ENCODE assay signal across 16 cellular contexts in the genomic region with DNA sequence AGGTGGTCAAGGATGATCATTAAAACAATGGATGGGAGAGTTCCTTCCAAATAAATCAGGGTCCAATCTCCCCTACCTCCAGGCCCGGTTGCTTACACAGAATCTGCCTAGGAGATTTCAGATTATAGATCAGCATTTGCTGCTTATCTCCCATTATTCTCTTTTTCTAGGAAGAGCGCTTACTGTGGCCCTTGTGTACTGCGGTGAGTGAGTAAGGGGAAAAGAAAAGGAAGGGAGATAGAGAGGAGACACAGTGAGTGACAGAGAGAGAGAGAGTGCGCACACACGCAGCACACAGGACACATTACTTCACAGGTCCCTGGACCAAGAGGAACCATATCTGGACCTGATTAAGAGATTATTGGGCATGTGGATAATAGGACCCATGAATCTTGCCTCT. TPM values are rescaled to one million over a fixed set of nuclear protein-coding genes. Genes with fewer than 3 reads are reported as not detected.
DNase-seq lines count a peak whose midpoint lies in the region; ATAC-seq and TF ChIP-seq lines count a peak whose summit lies in the region.
"Had no signal": no experiment of that assay in that cellular context is flagged by ENCODE, and none has a peak within 500 bp of the region (broad histone marks: within the 10 kb centered on the region; RNA-seq: fewer than 3 reads in every experiment).

No MANE protein-coding gene starts in this region.

- no peak for DNase-seq in GM23338 (ENCODE audit: low spot score)
- no peak for DNase-seq in mesendoderm
- DNase-seq in OCI-LY7 (ENCODE audit: low spot score): no peak
- no peak for DNase-seq in upper lobe of left lung
- DNase-seq: AML-193, DMS79 treated with DMSO at 0.1 percent for 48 hours, HFFc6, NCI-H1417, NCI-H187, NCI-H2227 treated with DMSO at 0.1 percent for 48 hours, NCI-H524, NCI-H82 had no signal

- CTCF ChIA-PET in OCI-LY7 (lab: Charles Lee; ENCODE audit: unreplicated experiment): interaction anchor here (0.6 kb wide), 1 partner anchor 69 kb away, joined by 3 read pairs; no protein-coding TSS in a partner anchor

- no peak overlapping the region for H3K18ac ChIP-seq in mesendoderm (ENCODE audit: low read length)

- H2BK15ac ChIP-seq in mesendoderm (replicated peaks; ENCODE audit: low read depth): no peak overlapping the region

- H3K4ac ChIP-seq in mesendoderm (ENCODE audit: low read depth, low read length): no peak overlapping the region

- H3K4me3 ChIP-seq in GM23338 (no peak overlapping the region), Loucy (ENCODE audit: low read length, poor library complexity, severe bottlenecking) (peak overlapping the region; percentile 15), mesendoderm (ENCODE audit: low read length) (no peak overlapping the region), OCI-LY7 (ENCODE audit: low read depth, low read length, poor library complexity, severe bottlenecking) (no peak overlapping the region), upper lobe of left lung (no peak overlapping the region)

- H4K20me1 ChIP-seq in GM23338 (replicated peaks; ENCODE audit: insufficient read depth) (peaks cover 5% of the 10 kb centered on the region; the same call in 1 of the 2 replicates), Loucy (ENCODE audit: insufficient read depth, low read length, poor library complexity, severe bottlenecking) (peaks cover 92% of the 10 kb centered on the region), OCI-LY7 (ENCODE audit: insufficient read depth, low read length) (peaks cover 20% of the 10 kb centered on the region; the same call in 1 of the 2 replicates)

- no peak overlapping the region for H2BK120ac ChIP-seq in mesendoderm (ENCODE audit: low read depth, low read length)

- no CpG with 5 or more reads among the region's 5 CpGs for WGBS in mesendoderm (ENCODE audit: extremely low coverage, insufficient coverage, low lambda C conversion rate)
- 91 to 95% methylated on average over 5 of the region's 5 CpGs for WGBS in upper lobe of left lung, 2 donors

- H3K36me3 ChIP-seq in GM23338 (ENCODE audit: insufficient read depth) (no peaks in the 10 kb centered on the region), Loucy (ENCODE audit: insufficient read depth, low read length) (no peaks in the 10 kb centered on the region), mesendoderm (ENCODE audit: control insufficient read depth, insufficient read depth, low read length) (no peaks in the 10 kb centered on the region), OCI-LY7 (ENCODE audit: insufficient read depth, low read length) (peaks cover 41% of the 10 kb centered on the region), upper lobe of left lung (peaks cover 0 to 3% (median 0%) of the 10 kb centered on the region in 4 donors)

- no peak overlapping the region for H2BK5ac ChIP-seq in mesendoderm (ENCODE audit: low read length)

- no peaks in the 10 kb centered on the region for H3K9me3 Mint-ChIP-seq in GM23338
- H3K9me3 Mint-ChIP-seq: HFFc6 had no signal

- no peak overlapping the region for H4K8ac ChIP-seq in mesendoderm (ENCODE audit: low read depth, low read length)

- intact Hi-C loops in OCI-LY7 (cut with micrococcal nuclease; ENCODE audit: unreplicated experiment): no loop called here

- H3K27ac ChIP-seq in GM23338 (ENCODE audit: low read depth) (no peak overlapping the region), mesendoderm (ENCODE audit: low read depth, low read length) (peak overlapping the region; percentile 62), OCI-LY7 (ENCODE audit: low read depth, low read length, poor library complexity, severe bottlenecking) (no peak overlapping the region), upper lobe of left lung (no peak overlapping the region)
- H3K27ac ChIP-seq: C4-2B, KMS-11 had no signal

- H2AK5ac ChIP-seq in mesendoderm (ENCODE audit: low read length): no peak overlapping the region

- H3K27me3 ChIP-seq in GM23338 (ENCODE audit: insufficient read depth) (no peaks in the 10 kb centered on the region), Loucy (ENCODE audit: insufficient read depth, low read length, poor library complexity, severe bottlenecking) (no peaks in the 10 kb centered on the region), mesendoderm (ENCODE audit: insufficient read depth, low read length, poor library complexity) (no peaks in the 10 kb centered on the region), upper lobe of left lung (no peaks in the 10 kb centered on the region)

- H3K27me3 Mint-ChIP-seq in GM23338 (ENCODE audit: insufficient read depth, low read depth, poor library complexity): peaks cover 5% of the 10 kb centered on the region

- H3K79me1 ChIP-seq in mesendoderm (ENCODE audit: low read length): peaks cover 4% of the 10 kb centered on the region

- H2AFZ ChIP-seq in GM23338 (no peak overlapping the region), Loucy (ENCODE audit: low read length) (no peak overlapping the region), OCI-LY7 (ENCODE audit: low read length) (no peak overlapping the region)

- POLR2A ChIA-PET in OCI-LY7 (lab: Charles Lee): no interaction called here

- H3F3A ChIP-seq in GM23338 (replicated peaks; ENCODE audit: low read depth) (0 out of 2 replicates have a peak, but pooled peaks cover 2% of the 10 kb centered on the region), Loucy (ENCODE audit: low read depth) (no peaks in the 10 kb centered on the region)

- H3K9me3 ChIP-seq in Loucy (ENCODE audit: insufficient read depth, low read depth, low read length) (no peaks in the 10 kb centered on the region), OCI-LY7 (ENCODE audit: low read length) (no peaks in the 10 kb centered on the region), upper lobe of left lung (no peaks in the 10 kb centered on the region)

- no peak overlapping the region for H3K23ac ChIP-seq in mesendoderm (ENCODE audit: low read length)

- H3K9ac ChIP-seq in Loucy (ENCODE audit: low read depth, low read length, poor library complexity, severe bottlenecking) (peak overlapping the region; percentile 14), mesendoderm (ENCODE audit: low read length) (no peak overlapping the region)
- H3K9ac ChIP-seq: KMS-11 had no signal

- no peak for TF ChIP-seq POLR2A in upper lobe of left lung (IDR thresholded peaks at IDR 0.05)

- no peak for TF ChIP-seq CTCF in GM23338 (conservative IDR thresholded peaks at IDR 0.05; ENCODE audit: low read depth in 2 of 2)
- TF ChIP-seq CTCF in Loucy (conservative IDR thresholded peaks at IDR 0.05; ENCODE audit: low read length): no peak
- TF ChIP-seq CTCF in OCI-LY7 (conservative IDR thresholded peaks at IDR 0.05; ENCODE audit: low read length): no peak
- no peak for TF ChIP-seq CTCF in upper lobe of left lung (IDR thresholded peaks at IDR 0.05)

- no TSS peak for BruUV-seq in OCI-LY7 (replicated peaks; lab: Mats Ljungman, UMichigan)

- peak overlapping the region; percentile 44; the same call in 1 of the 2 replicates for H3K27ac Mint-ChIP-seq in GM23338
- H3K27ac Mint-ChIP-seq: HFFc6 had no signal

- H3K4me1 Mint-ChIP-seq in GM23338: peaks cover 50% of the 10 kb centered on the region

- H3K79me2 ChIP-seq in GM23338 (replicated peaks; ENCODE audit: insufficient read depth) (peaks cover 100% of the 10 kb centered on the region), Loucy (ENCODE audit: insufficient read depth, low read length) (peaks cover 98% of the 10 kb centered on the region), mesendoderm (ENCODE audit: control insufficient read depth, insufficient read depth, low read length) (peaks cover 56% of the 10 kb centered on the region), OCI-LY7 (ENCODE audit: insufficient read depth, low read depth, low read length) (peaks cover 98% of the 10 kb centered on the region)

- no peaks in the 10 kb centered on the region for H3K9me2 ChIP-seq in GM23338 (ENCODE audit: insufficient read depth)
- no peaks in the 10 kb centered on the region for H3K9me2 ChIP-seq in Loucy (replicated peaks; ENCODE audit: low read depth, low read length)
- H3K9me2 ChIP-seq in OCI-LY7 (ENCODE audit: insufficient read depth, low read length): no peaks in the 10 kb centered on the region

- H3K36me3 Mint-ChIP-seq in GM23338 (ENCODE audit: low read depth): peaks cover 4% of the 10 kb centered on the region; the same call in 1 of the 3 replicates

- H3K4me2 ChIP-seq in GM23338 (no peak overlapping the region), Loucy (ENCODE audit: low read depth, low read length, poor library complexity, severe bottlenecking) (peak overlapping the region; percentile 55), mesendoderm (ENCODE audit: low read length) (no peak overlapping the region), OCI-LY7 (ENCODE audit: low read length) (no peak overlapping the region)
- H3K4me2 ChIP-seq: KMS-11 had no signal

- H3K4me3 Mint-ChIP-seq in GM23338: no peak overlapping the region
- H3K4me3 Mint-ChIP-seq: HFFc6 had no signal

- no peak for TF ChIP-seq EP300 in upper lobe of left lung (IDR thresholded peaks at IDR 0.05)

- no peak overlapping the region for H4K5ac ChIP-seq in mesendoderm (ENCODE audit: low read length)

- peak overlapping the region; percentile 6 for H3K56ac ChIP-seq in mesendoderm (ENCODE audit: low read length)

- ATAC-seq in GM23338 (no peak), HG02798 (IDR thresholded peaks at IDR 0.05; ENCODE audit: poor library complexity, unreplicated experiment) (no peak), upper lobe of left lung (ENCODE audit: low FRiP score in 2 of 2) (no peak)

- H3K4me1 ChIP-seq in GM23338 (ENCODE audit: insufficient read depth) (peaks cover 25% of the 10 kb centered on the region), Loucy (ENCODE audit: insufficient read depth, low read length, poor library complexity, severe bottlenecking) (peaks cover 45% of the 10 kb centered on the region), mesendoderm (ENCODE audit: control insufficient read depth, low read depth, low read length) (peaks cover 13% of the 10 kb centered on the region), OCI-LY7 (ENCODE audit: insufficient read depth, low read length, poor library complexity, severe bottlenecking) (peaks cover 42% of the 10 kb centered on the region), upper lobe of left lung (peaks cover 26 to 44% (median 38%) of the 10 kb centered on the region in 4 donors)

RNA-seq across cellular contexts. Expression of a gene that starts 6.2 kb away (rescaled TPM):
- 17.2 and 18.8 TPM in 2 replicates for total RNA-seq in GM23338 (2014; rRNA removed; shearing (Covaris generic))
- polyA plus RNA-seq in GM23338 (2016; fragmentation: Nextera tagmentation; extraction: Ambion mirVana): 6.7 and 7.5 TPM in 2 replicates
- 15.9 TPM for polyA plus RNA-seq in mesendoderm (2013, experiment 1 of 2)
- 15.9 TPM for polyA plus RNA-seq in mesendoderm (2013, experiment 2 of 2)
- total RNA-seq in OCI-LY7 (2014; rRNA removed; shearing (Covaris generic)): 15.6 and 23.1 TPM in 2 replicates
- total RNA-seq in OCI-LY7 (2022) (30.3 and 30.7 TPM in 2 replicates), upper lobe of left lung (10 to 100 TPM; 23.1 to 34.4 (median 29.9) TPM)

RNA-seq across cellular contexts. Expression of a gene that starts 34.6 kb away (rescaled TPM):
- total RNA-seq in GM23338 (2014; rRNA removed; shearing (Covaris generic)): 71.8 and 87.2 TPM in 2 replicates
- polyA plus RNA-seq in GM23338 (2016; fragmentation: Nextera tagmentation; extraction: Ambion mirVana): 20.8 and 23.4 TPM in 2 replicates
- 26.9 TPM for polyA plus RNA-seq in mesendoderm (2013, experiment 1 of 2)
- 27.5 TPM for polyA plus RNA-seq in mesendoderm (2013, experiment 2 of 2)
- total RNA-seq in OCI-LY7 (2014; rRNA removed; shearing (Covaris generic)): 28.6 and 30.7 TPM in 2 replicates
- 72.4 and 73.0 TPM in 2 replicates for total RNA-seq in OCI-LY7 (2022)
- total RNA-seq in upper lobe of left lung: 10 to 100 TPM; 11.1 to 29.3 (median 19.1) TPM

RNA-seq across cellular contexts. Expression of a gene that starts 37.8 kb away (rescaled TPM):
- total RNA-seq in GM23338 (2014; rRNA removed; shearing (Covaris generic)): 161 and 168 TPM in 2 replicates
- polyA plus RNA-seq in GM23338 (2016; fragmentation: Nextera tagmentation; extraction: Ambion mirVana): 79.5 and 87.6 TPM in 2 replicates
- polyA plus RNA-seq in mesendoderm (2013, experiment 1 of 2): 97.0 TPM
- 98.3 TPM for polyA plus RNA-seq in mesendoderm (2013, experiment 2 of 2)
- 125 and 140 TPM in 2 replicates for total RNA-seq in OCI-LY7 (2014; rRNA removed; shearing (Covaris generic))
- total RNA-seq in OCI-LY7 (2022) (116 and 117 TPM in 2 replicates), upper lobe of left lung (100 to 1,000 TPM in 2 of 6 donors, 10 to 100 TPM in 4; 25.1 to 129 (median 68.1) TPM)
